In genomic region chr7:41315764-41316163, GRCh38 we compare ENCODE assay signal across 1 cellular context.
TF ChIP-seq lines count a peak whose summit lies in the region.

No MANE protein-coding gene starts in this region.

TF ChIP-seq in HCT116, 20 proteins besides CTCF, POLR2A, EP300 and RAD21 (continued from another document):
- TF ChIP-seq ZBTB33 (IDR thresholded peaks at IDR 0.05; ENCODE audit: extremely low read depth, insufficient replicate concordance, low read length) (no peak), REST (IDR thresholded peaks at IDR 0.05; ENCODE audit: low read depth) (no peak), YY1 (IDR thresholded peaks at IDR 0.05; ENCODE audit: extremely low read depth, insufficient replicate concordance, low read depth, low read length) (no peak)
TF ChIP-seq in HCT116: peak in this region for 0.
